ENCODE assay signal across 16 cellular contexts in genomic region chr11:96264364-96264763, GRCh38.
DNase-seq lines count a peak whose midpoint lies in the region; ATAC-seq and TF ChIP-seq lines count a peak whose summit lies in the region.
"Had no signal": no experiment of that assay in that cellular context is flagged by ENCODE, and none has a peak within 500 bp of the region (broad histone marks: within the 10 kb centered on the region; RNA-seq: fewer than 3 reads in every experiment).

No MANE protein-coding gene starts in this region.

- ATAC-seq in CD4-positive, CD25-positive, alpha-beta regulatory T cell (ENCODE audit: low read depth in 2 of 2), result no peak
- ATAC-seq: left colon, psoas muscle had no signal

- H2AFZ ChIP-seq in PC-9, result no peak overlapping the region
- no peak overlapping the region for H2AFZ ChIP-seq in hepatocyte

- H3F3A ChIP-seq in PC-9 (ENCODE audit: insufficient read depth, low read depth), result peaks cover 59% of the 10 kb centered on the region

- H3K27ac ChIP-seq in CD4-positive, CD25-positive, alpha-beta regulatory T cell (ENCODE audit: insufficient read depth, low read length, poor library complexity, severe bottlenecking), result no peak overlapping the region
- H3K27ac ChIP-seq in PC-9 (peak overlapping the region; percentile 77), hepatocyte (peak overlapping the region; percentile 55), spleen (peak overlapping the region in 6 of 8 donors; percentile 1 to 87 (median 78))
- H3K27ac ChIP-seq: psoas muscle had no signal

- no TSS peak for BruUV-seq in PC-9 (replicated peaks; lab: Mats Ljungman, UMichigan)

- peak overlapping the region in 1 of 4 donors; percentile 5 for H3K4me3 Mint-ChIP-seq in CD4-positive, CD25-positive, alpha-beta regulatory T cell
- H3K4me3 Mint-ChIP-seq: activated naive CD4-positive, alpha-beta T cell treated with anti-CD3 and anti-CD28 coated beads, Interleukin-2, amount 10 ng/mL, durations not matched to agents 7 days and 5 days had no signal

- TF ChIP-seq POLR2A in spleen (IDR thresholded peaks at IDR 0.05), result no peak

- no peaks in the 10 kb centered on the region for H3K27me3 ChIP-seq in CD4-positive, CD25-positive, alpha-beta regulatory T cell (ENCODE audit: control insufficient read depth, insufficient read depth, low read length)
- H3K27me3 ChIP-seq in PC-9 (ENCODE audit: insufficient read depth, low read depth), result no peaks in the 10 kb centered on the region
- no peaks in the 10 kb centered on the region for H3K27me3 ChIP-seq in hepatocyte
- no peaks in the 10 kb centered on the region for H3K27me3 ChIP-seq in spleen (replicated peaks in 1 of 7)
- H3K27me3 ChIP-seq: cardiac muscle cell had no signal

- H3K36me3 ChIP-seq in CD4-positive, CD25-positive, alpha-beta regulatory T cell (ENCODE audit: control insufficient read depth, insufficient read depth, low read length), result no peaks in the 10 kb centered on the region
- H3K36me3 ChIP-seq in PC-9 (ENCODE audit: low read depth), result peaks cover 36% of the 10 kb centered on the region
- H3K36me3 ChIP-seq in hepatocyte (replicated peaks; ENCODE audit: insufficient read depth, low read depth), result no peaks in the 10 kb centered on the region
- no peaks in the 10 kb centered on the region for H3K36me3 ChIP-seq in spleen
- H3K36me3 ChIP-seq: cardiac muscle cell had no signal

- H3K36me3 Mint-ChIP-seq in CD4-positive, CD25-positive, alpha-beta regulatory T cell, result peaks cover 4% of the 10 kb centered on the region

- no peak for DNase-seq in CD4-positive, CD25-positive, alpha-beta regulatory T cell
- DNase-seq in PC-9 (peak in 1 of 2 experiments; percentile 17), hepatocyte (ENCODE audit: low spot score) (no peak), spleen (no peak), H4 (ENCODE audit: low spot score) (no peak), NCI-H82 treated with DMSO at 0.1 percent for 48 hours (lab: John Stamatoyannopoulos, UW; ENCODE audit: unreplicated experiment) (no peak), DMS 273 treated with DMSO at 0.1 percent for 48 hours (lab: John Stamatoyannopoulos, UW) (no peak)
- DNase-seq in effector CD8-positive, alpha-beta T cell (lab: John Stamatoyannopoulos, UW), result no peak
- DNase-seq: activated naive CD4-positive, alpha-beta T cell treated with anti-CD3 and anti-CD28 coated beads, Interleukin-2, amount 10 ng/mL, durations not matched to agents 7 days and 5 days; hypothalamus; left colon; NCI-H1436 treated with DMSO at 0.1 percent for 48 hours; psoas muscle; stimulated activated CD4-positive, alpha-beta T cell treated with anti-CD3 and anti-CD28 coated beads, Interleukin-12 subunit alpha, Interleukin-12 subunit beta, amount 100 ng/mL, for 4 hours; stimulated activated naive CD4-positive, alpha-beta T cell had no signal

- H3K4me2 ChIP-seq in PC-9, result no peak overlapping the region
- H3K4me2 ChIP-seq in hepatocyte, result peak overlapping the region; percentile 5

- peaks cover 0 to 4% (median 0%) of the 10 kb centered on the region in 7 donors for H3K9me3 Mint-ChIP-seq in CD4-positive, CD25-positive, alpha-beta regulatory T cell

- intact Hi-C loops in PC-9 (cut with micrococcal nuclease; ENCODE audit: unreplicated experiment), result loop anchor here (2.0 to 5.0 kb wide), 2 partner anchors 43 to 76 kb away; no protein-coding TSS in a partner anchor
- intact Hi-C loops in spleen (cut with DNase I; ENCODE audit: low total_unique reads), result no loop called here

- H3K9me2 ChIP-seq in PC-9 (ENCODE audit: insufficient read depth) (no peaks in the 10 kb centered on the region; the same call in 1 of the 2 replicates), hepatocyte (replicated peaks; ENCODE audit: insufficient read depth) (no peaks in the 10 kb centered on the region)

- H3K27ac Mint-ChIP-seq in CD4-positive, CD25-positive, alpha-beta regulatory T cell, result peak overlapping the region; percentile 56 to 93 (median 71)
- H3K27ac Mint-ChIP-seq: activated naive CD4-positive, alpha-beta T cell treated with anti-CD3 and anti-CD28 coated beads, Interleukin-2, amount 10 ng/mL, durations not matched to agents 7 days and 5 days had no signal

- H3K9me3 ChIP-seq in CD4-positive, CD25-positive, alpha-beta regulatory T cell (ENCODE audit: control insufficient read depth in 2 of 2, low read length in 2 of 2), result no peaks in the 10 kb centered on the region
- no peaks in the 10 kb centered on the region; the same call in 1 of the 2 replicates for H3K9me3 ChIP-seq in PC-9 (ENCODE audit: insufficient read depth, low read depth)
- H3K9me3 ChIP-seq in hepatocyte (ENCODE audit: low read depth), result no peaks in the 10 kb centered on the region
- peaks cover 0 to 6% (median 0%) of the 10 kb centered on the region in 8 donors for H3K9me3 ChIP-seq in spleen
- H3K9me3 ChIP-seq: psoas muscle had no signal

- H3K4me3 ChIP-seq in CD4-positive, CD25-positive, alpha-beta regulatory T cell (ENCODE audit: low read depth, low read length), result no peak overlapping the region
- H3K4me3 ChIP-seq in PC-9 (no peak overlapping the region), hepatocyte (no peak overlapping the region), spleen (no peak overlapping the region)
- H3K4me3 ChIP-seq: cardiac muscle cell, psoas muscle had no signal

- peaks cover 85% of the 10 kb centered on the region for H3K79me2 ChIP-seq in PC-9 (ENCODE audit: low read depth)
- peaks cover 62% of the 10 kb centered on the region for H3K79me2 ChIP-seq in hepatocyte

- no peaks in the 10 kb centered on the region for H4K20me1 ChIP-seq in PC-9 (ENCODE audit: insufficient read depth)
- no peaks in the 10 kb centered on the region for H4K20me1 ChIP-seq in hepatocyte (ENCODE audit: insufficient read depth, poor library complexity, severe bottlenecking)

- H3K4me1 ChIP-seq in CD4-positive, CD25-positive, alpha-beta regulatory T cell (ENCODE audit: control insufficient read depth, insufficient read depth, low read length, poor library complexity, severe bottlenecking), result peaks cover 54% of the 10 kb centered on the region
- peaks cover 73% of the 10 kb centered on the region for H3K4me1 ChIP-seq in PC-9 (replicated peaks; ENCODE audit: insufficient read depth)
- H3K4me1 ChIP-seq in hepatocyte (ENCODE audit: insufficient read depth), result peaks cover 13% of the 10 kb centered on the region
- peaks cover 43 to 89% (median 72%) of the 10 kb centered on the region in 6 donors for H3K4me1 ChIP-seq in spleen

- TF ChIP-seq CTCF in PC-9 (conservative IDR thresholded peaks at IDR 0.05) (no peak), hepatocyte (IDR thresholded peaks at IDR 0.05; ENCODE audit: poor library complexity) (no peak), spleen (IDR thresholded peaks at IDR 0.05 in 8 of 11, conservative IDR thresholded peaks at IDR 0.05 in 3 of 11) (no peak)

- H3K4me1 Mint-ChIP-seq in CD4-positive, CD25-positive, alpha-beta regulatory T cell, result peaks cover 58 to 94% (median 77%) of the 10 kb centered on the region in 4 donors

- CTCF ChIA-PET in PC-9 (lab: Charles Lee), result interaction anchor here (0.9 to 1.4 kb wide), 2 partner anchors 77 to 79 kb away, joined by 3 read pairs; partner anchors contain the start of gene MAML2

- WGBS in hepatocyte (ENCODE audit: low lambda C conversion rate, missing lambda C conversion rate), result 62% methylated on average over 4 of the region's 4 CpGs
- 75 to 93% (median 85%) methylated on average over 4 of the region's 4 CpGs for WGBS in spleen, 5 donors

- POLR2A ChIA-PET in PC-9 (lab: Charles Lee; ENCODE audit: unreplicated experiment), result interaction anchor here (0.6 to 0.8 kb wide), 3 partner anchors 8 to 1296 kb away, joined by 3 to 5 read pairs (median 4); no protein-coding TSS in a partner anchor

- H3K27me3 Mint-ChIP-seq in CD4-positive, CD25-positive, alpha-beta regulatory T cell, result no peaks in the 10 kb centered on the region
- H3K27me3 Mint-ChIP-seq: activated naive CD4-positive, alpha-beta T cell treated with anti-CD3 and anti-CD28 coated beads, Interleukin-2, amount 10 ng/mL, durations not matched to agents 7 days and 5 days had no signal
